8 cellular contexts compared by ENCODE assay signal in genomic region chrX:55488268-55488558, GRCh38. TPM values are rescaled to one million over a fixed set of nuclear protein-coding genes. Genes with fewer than 3 reads are reported as not detected.
A peak's percentile ranks its signal among the peaks of the same experiment; 100 is the strongest.
DNase-seq lines count a peak whose midpoint lies in the region; ATAC-seq lines count a peak whose summit lies in the region.

No MANE protein-coding gene starts in this region.

- H3K27me3 Mint-ChIP-seq in T-helper 1 cell treated with Interleukin-12 subunit alpha and Interleukin-12 subunit beta and Interleukin-4 antibody, amounts not matched to agents 30 μg/mL and 1 μg/mL, for 36 hours (ENCODE audit: low read depth), result no peaks in the 10 kb centered on the region
- H3K27me3 Mint-ChIP-seq in stimulated activated naive CD8-positive, alpha-beta T cell treated with anti-CD3 and anti-CD28 coated beads, Interleukin-15, amount 100 ng/mL, for 72 hours, result no peaks in the 10 kb centered on the region

- no peaks in the 10 kb centered on the region for H3K4me1 ChIP-seq in SJCRH30

- no peaks in the 10 kb centered on the region for H3K36me3 ChIP-seq in SJCRH30

- peaks cover 6% of the 10 kb centered on the region for H3K4me1 Mint-ChIP-seq in T-helper 1 cell treated with Interleukin-12 subunit alpha and Interleukin-12 subunit beta and Interleukin-4 antibody, amounts not matched to agents 30 μg/mL and 1 μg/mL, for 36 hours (ENCODE audit: low read depth)
- peaks cover 5% of the 10 kb centered on the region for H3K4me1 Mint-ChIP-seq in stimulated activated naive CD8-positive, alpha-beta T cell treated with anti-CD3 and anti-CD28 coated beads, Interleukin-15, amount 100 ng/mL, for 72 hours

- peak overlapping the region; percentile 64 for H3K4me3 ChIP-seq in SJCRH30

- in situ Hi-C loops in ACHN (cut with HindIII; ENCODE audit: low pct_ligation_motif_present, low pct_unique_long_range_greater_than_20kb, low sequenced_read_pairs), result no loop called here

- no peaks in the 10 kb centered on the region for H3K27me3 ChIP-seq in SJCRH30

- H3K9me3 Mint-ChIP-seq in T-helper 1 cell treated with Interleukin-12 subunit alpha and Interleukin-12 subunit beta and Interleukin-4 antibody, amounts not matched to agents 30 μg/mL and 1 μg/mL, for 36 hours, result no peaks in the 10 kb centered on the region
- no peaks in the 10 kb centered on the region for H3K9me3 Mint-ChIP-seq in stimulated activated naive CD8-positive, alpha-beta T cell treated with anti-CD3 and anti-CD28 coated beads, Interleukin-15, amount 100 ng/mL, for 72 hours

- H3K27ac Mint-ChIP-seq in T-helper 1 cell treated with Interleukin-12 subunit alpha and Interleukin-12 subunit beta and Interleukin-4 antibody, amounts not matched to agents 30 μg/mL and 1 μg/mL, for 36 hours, result peak overlapping the region; percentile 67
- peak overlapping the region in 1 of 2 donors; percentile 87 for H3K27ac Mint-ChIP-seq in stimulated activated naive CD8-positive, alpha-beta T cell treated with anti-CD3 and anti-CD28 coated beads, Interleukin-15, amount 100 ng/mL, for 72 hours

- H3K4me3 Mint-ChIP-seq in T-helper 1 cell treated with Interleukin-12 subunit alpha and Interleukin-12 subunit beta and Interleukin-4 antibody, amounts not matched to agents 30 μg/mL and 1 μg/mL, for 36 hours, result peak overlapping the region; percentile 78
- H3K4me3 Mint-ChIP-seq in stimulated activated naive CD8-positive, alpha-beta T cell treated with anti-CD3 and anti-CD28 coated beads, Interleukin-15, amount 100 ng/mL, for 72 hours, result peak overlapping the region; percentile 80 to 97

- no peaks in the 10 kb centered on the region for H3K36me3 Mint-ChIP-seq in T-helper 1 cell treated with Interleukin-12 subunit alpha and Interleukin-12 subunit beta and Interleukin-4 antibody, amounts not matched to agents 30 μg/mL and 1 μg/mL, for 36 hours (ENCODE audit: low read depth)

- no peak for ATAC-seq in stimulated activated naive CD8-positive, alpha-beta T cell treated with anti-CD3 and anti-CD28 coated beads, Interleukin-15, amount 100 ng/mL, for 72 hours

- no peak overlapping the region for H3K27ac ChIP-seq in SJCRH30

- DNase-seq in T-helper 1 cell (no peak), SJCRH30 (no peak), globus pallidus (ENCODE audit: low spot score) (peak; percentile 58), AML-193 (lab: John Stamatoyannopoulos, UW) (no peak), NCI-H774 (lab: John Stamatoyannopoulos, UW) (no peak), ACHN (no peak)
- no peak for DNase-seq in stimulated activated naive CD8-positive, alpha-beta T cell treated with anti-CD3 and anti-CD28 coated beads, Interleukin-15, amount 100 ng/mL, for 72 hours

- no peaks in the 10 kb centered on the region for H3K9me3 ChIP-seq in SJCRH30 (replicated peaks)

RNA-seq across cellular contexts. Expression of gene USP51, which starts 1.4 kb away (rescaled TPM):
- 1.2 and 1.8 TPM in 2 replicates for total RNA-seq in SJCRH30 (2014; rRNA removed; shearing (Covaris generic))

RNA-seq across cellular contexts. Expression of gene MAGEH1, which starts 36.3 kb away (rescaled TPM):
- 8.5 and 8.6 TPM in 2 replicates for total RNA-seq in SJCRH30 (2014; rRNA removed; shearing (Covaris generic))
